9 cellular contexts compared by ENCODE assay signal in the genomic region with DNA sequence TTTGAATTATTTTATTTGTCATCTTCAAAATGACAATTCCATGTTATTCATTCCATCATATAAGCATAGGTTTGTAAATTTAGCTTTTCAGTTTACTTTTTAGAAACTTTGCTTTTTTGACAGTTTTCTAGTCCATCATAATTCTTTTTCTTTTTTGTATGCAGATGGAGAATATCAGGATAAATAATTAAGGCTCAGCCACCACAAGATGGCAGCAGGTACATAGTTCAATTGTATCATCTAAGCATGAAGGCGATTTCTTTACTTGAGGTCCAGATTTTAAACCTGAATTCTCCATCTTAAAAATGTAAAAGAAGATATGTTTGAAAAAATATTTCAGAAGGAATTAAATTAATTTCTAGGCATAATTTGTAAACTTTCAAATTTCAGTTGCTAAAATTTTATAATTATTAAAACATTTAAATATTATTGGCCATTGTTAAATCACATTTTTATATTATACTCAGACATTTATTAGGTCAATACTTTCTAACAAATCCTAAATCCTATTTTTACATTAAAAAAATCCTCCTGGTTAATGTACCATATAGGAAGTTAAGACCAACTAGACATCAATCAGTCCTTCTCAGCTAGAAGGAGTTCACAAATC. TPM values are rescaled to one million over a fixed set of nuclear protein-coding genes. Genes with fewer than 3 reads are reported as not detected.
DNase-seq lines count a peak whose midpoint lies in the region; ATAC-seq, FAIRE-seq and TF ChIP-seq lines count a peak whose summit lies in the region.
"Had no signal": no experiment of that assay in that cellular context is flagged by ENCODE, and none has a peak within 500 bp of the region (broad histone marks: within the 10 kb centered on the region; RNA-seq: fewer than 3 reads in every experiment).

No MANE protein-coding gene starts in this region.

- H3K14ac ChIP-seq in neuronal stem cell (ENCODE audit: low read length), result no peak overlapping the region

- no peak overlapping the region for H3K18ac ChIP-seq in neuronal stem cell (ENCODE audit: low read length)

- peaks cover 8% of the 10 kb centered on the region for H3K27me3 Mint-ChIP-seq in stimulated activated memory B cell treated with anti-CD40 and anti-IgM and Interleukin-4, amounts not matched to agents 10 μg/mL and 1 μg/mL and 100 μg/mL, for 72 hours

- 0 out of 3 replicates have a peak, but pooled peaks have one; percentile 51 for ATAC-seq in K562
- ATAC-seq in left lung, result peak; percentile 61
- ATAC-seq in stimulated activated memory B cell treated with anti-CD40 and anti-IgM and Interleukin-4, amounts not matched to agents 10 μg/mL and 1 μg/mL and 100 μg/mL, for 72 hours, result no peak
- ATAC-seq in HG03196 (IDR thresholded peaks at IDR 0.05; ENCODE audit: unreplicated experiment), result no peak
- ATAC-seq: activated T-cell treated with anti-CD3 and anti-CD28 coated beads, Interleukin-2, amount 50 U/mL, for 72 hours had no signal

- H3K79me2 ChIP-seq in DOHH2 (ENCODE audit: control insufficient read depth, low read length), result no peaks in the 10 kb centered on the region
- H3K79me2 ChIP-seq in K562 (ENCODE audit: control insufficient read depth, insufficient read depth, low read length), result no peaks in the 10 kb centered on the region

- CTCF ChIA-PET in K562 (lab: Yijun Ruan, JAX; ENCODE audit: low intra/inter-chr PET ratio), result interaction anchor here (0.6 to 0.7 kb wide), 2 partner anchors 35 to 716 kb away, joined by 3 to 4 read pairs; no protein-coding TSS in a partner anchor

- H2BK5ac ChIP-seq in neuronal stem cell (ENCODE audit: low read length), result no peak overlapping the region

- H3K36me3 ChIP-seq in DOHH2 (ENCODE audit: control insufficient read depth, low read length) (no peaks in the 10 kb centered on the region), HAP-1 (replicated peaks) (no peaks in the 10 kb centered on the region), K562 (ENCODE audit: control insufficient read depth, insufficient read depth, low read length) (no peaks in the 10 kb centered on the region), left lung (no peaks in the 10 kb centered on the region), neuronal stem cell (replicated peaks in 1 of 2; ENCODE audit: control insufficient read depth in 2 of 2, insufficient read depth in 2 of 2, low read length in 2 of 2) (no peaks in the 10 kb centered on the region)

- no peak overlapping the region for H3K4me3 Mint-ChIP-seq in stimulated activated memory B cell treated with anti-CD40 and anti-IgM and Interleukin-4, amounts not matched to agents 10 μg/mL and 1 μg/mL and 100 μg/mL, for 72 hours
- H3K4me3 Mint-ChIP-seq: activated T-cell treated with anti-CD3 and anti-CD28 coated beads, Interleukin-2, amount 50 U/mL, for 72 hours had no signal

- H3K27me3 ChIP-seq in DOHH2 (ENCODE audit: control insufficient read depth, low read length) (peaks cover 3% of the 10 kb centered on the region; the same call in 1 of the 2 replicates), HAP-1 (ENCODE audit: low read depth) (no peaks in the 10 kb centered on the region), K562 (ENCODE audit: control insufficient read depth in 2 of 2, insufficient read depth in 2 of 2, low read length in 2 of 2) (no peaks in the 10 kb centered on the region), left lung (no peaks in the 10 kb centered on the region), neuronal stem cell (ENCODE audit: control insufficient read depth in 3 of 3, insufficient read depth in 3 of 3, low read depth in 1 of 3, low read length in 3 of 3) (no peaks in the 10 kb centered on the region)

- no peak overlapping the region for H4K91ac ChIP-seq in neuronal stem cell (ENCODE audit: low read depth, low read length, poor library complexity)

- no peak overlapping the region for H2AK5ac ChIP-seq in neuronal stem cell (ENCODE audit: low read depth, low read length)

- WGBS in K562 (ENCODE audit: insufficient coverage, low coverage, missing lambda C conversion rate), result 0% methylated on average over 1 of the region's 1 CpG
- no CpG with 5 or more reads among the region's 1 CpG for WGBS in neuronal stem cell (ENCODE audit: extremely low coverage in 2 of 2, insufficient read length in 2 of 2, insufficient replicate concordance in 1 of 2), 2 donors

- TF ChIP-seq POLR2A in K562 (conservative IDR thresholded peaks at IDR 0.05), result no peak

- H3K36me3 Mint-ChIP-seq in stimulated activated memory B cell treated with anti-CD40 and anti-IgM and Interleukin-4, amounts not matched to agents 10 μg/mL and 1 μg/mL and 100 μg/mL, for 72 hours, result no peaks in the 10 kb centered on the region

- in situ Hi-C loops in HAP-1 (cut with MboI; ENCODE audit: low sequenced_read_pairs), result no loop called here
- in situ Hi-C loops in K562 (cut with MboI), result loop anchor here (5.0 to 25.0 kb wide), 3 partner anchors 253 to 528 kb away; no protein-coding TSS in a partner anchor

- no peak for TF ChIP-seq EP300 in K562 (IDR thresholded peaks at IDR 0.05; ENCODE audit: low read length)

- no peaks in the 10 kb centered on the region for H3F3A ChIP-seq in DOHH2 (ENCODE audit: control insufficient read depth, insufficient read depth)

- POLR2A ChIA-PET in K562 (lab: Yijun Ruan, JAX), result no interaction called here

- H3K9ac ChIP-seq in K562 (ENCODE audit: insufficient read depth in 1 of 2, low read depth in 2 of 2, low read length in 2 of 2) (no peak overlapping the region), neuronal stem cell (ENCODE audit: low read depth, low read length, poor library complexity) (no peak overlapping the region)

- H3K9me1 ChIP-seq in K562 (ENCODE audit: control insufficient read depth, insufficient read depth, low read length), result no peaks in the 10 kb centered on the region

- H2AFZ ChIP-seq in K562 (ENCODE audit: low read depth, low read length) (no peak overlapping the region), neuronal stem cell (ENCODE audit: low read length) (no peak overlapping the region)

- no peak overlapping the region for H3K4me2 ChIP-seq in DOHH2 (ENCODE audit: low read length)
- H3K4me2 ChIP-seq in K562 (ENCODE audit: insufficient read depth, low read length), result no peak overlapping the region
- no peak overlapping the region for H3K4me2 ChIP-seq in neuronal stem cell (ENCODE audit: insufficient read depth, low read length, poor library complexity, severe bottlenecking)

- BruUV-seq in K562 (replicated peaks; lab: Mats Ljungman, UMichigan), result no TSS peak

- DNase-seq in HAP-1 (ENCODE audit: low spot score in 2 of 2) (peak; percentile 51 to 56), NCI-H2171 treated with DMSO at 0.1 percent for 48 hours (lab: John Stamatoyannopoulos, UW) (peak; percentile 44), K562 (ENCODE audit: extremely low read depth in 1 of 4, low spot score in 3 of 4) (peak; percentile 13 to 46 (median 26)), left lung (no peak), neuronal stem cell (ENCODE audit: low spot score) (no peak)

- no peaks in the 10 kb centered on the region for H3K9me3 Mint-ChIP-seq in stimulated activated memory B cell treated with anti-CD40 and anti-IgM and Interleukin-4, amounts not matched to agents 10 μg/mL and 1 μg/mL and 100 μg/mL, for 72 hours
- H3K9me3 Mint-ChIP-seq: activated T-cell treated with anti-CD3 and anti-CD28 coated beads, Interleukin-2, amount 50 U/mL, for 72 hours had no signal

- H3K4me3 ChIP-seq in DOHH2 (ENCODE audit: low read length), result no peak overlapping the region
- no peak overlapping the region for H3K4me3 ChIP-seq in HAP-1
- no peak overlapping the region for H3K4me3 ChIP-seq in K562
- H3K4me3 ChIP-seq in left lung, result no peak overlapping the region
- H3K4me3 ChIP-seq in neuronal stem cell (ENCODE audit: low read length in 2 of 2), result no peak overlapping the region

- TF ChIP-seq RAD21 in K562 (CRISPR knock-in tag; conservative IDR thresholded peaks at IDR 0.05 in 1 of 2, IDR thresholded peaks at IDR 0.05 in 1 of 2), result peak; percentile 61

- TF ChIP-seq CTCF in DOHH2 (IDR thresholded peaks at IDR 0.05; ENCODE audit: low read depth, low read length, poor library complexity, severe bottlenecking) (peak; percentile 61), K562 (IDR thresholded peaks at IDR 0.05 in 2 of 3, conservative IDR thresholded peaks at IDR 0.05 in 1 of 3; ENCODE audit: insufficient read depth in 2 of 3, low read depth in 1 of 3, low read length in 3 of 3) (peak in 2 of 3 experiments; percentile 40 to 60; a peak in 3 of 6 replicates), left lung (IDR thresholded peaks at IDR 0.05) (peak; percentile 36 to 46)

- H3K9me3 ChIP-seq in DOHH2 (ENCODE audit: control insufficient read depth, insufficient read depth, low read length) (no peaks in the 10 kb centered on the region), HAP-1 (no peaks in the 10 kb centered on the region), K562 (replicated peaks; ENCODE audit: control insufficient read depth, insufficient read depth, low read depth, low read length) (no peaks in the 10 kb centered on the region), left lung (no peaks in the 10 kb centered on the region), neuronal stem cell (replicated peaks in 1 of 2; ENCODE audit: control insufficient read depth in 2 of 2, insufficient read depth in 1 of 2, low read depth in 1 of 2, low read length in 2 of 2) (no peaks in the 10 kb centered on the region)

- no peak overlapping the region for H3K23ac ChIP-seq in neuronal stem cell (ENCODE audit: low read depth, low read length, poor library complexity)

- H3K27ac Mint-ChIP-seq in stimulated activated memory B cell treated with anti-CD40 and anti-IgM and Interleukin-4, amounts not matched to agents 10 μg/mL and 1 μg/mL and 100 μg/mL, for 72 hours, result no peak overlapping the region
- H3K27ac Mint-ChIP-seq: activated T-cell treated with anti-CD3 and anti-CD28 coated beads, Interleukin-2, amount 50 U/mL, for 72 hours had no signal

- H3K4me1 ChIP-seq in DOHH2 (ENCODE audit: control insufficient read depth, low read length) (no peaks in the 10 kb centered on the region), HAP-1 (peaks cover 11% of the 10 kb centered on the region), K562 (replicated peaks in 1 of 2; ENCODE audit: control insufficient read depth in 2 of 2, insufficient read depth in 2 of 2, low read length in 2 of 2) (no peaks in the 10 kb centered on the region), left lung (no peaks in the 10 kb centered on the region), neuronal stem cell (ENCODE audit: control insufficient read depth in 2 of 2, insufficient read depth in 1 of 2, low read depth in 1 of 2, low read length in 2 of 2) (no peaks in the 10 kb centered on the region)

- no peak overlapping the region for H2BK15ac ChIP-seq in neuronal stem cell (ENCODE audit: low read length)

- H4K20me1 ChIP-seq in DOHH2 (ENCODE audit: control insufficient read depth, insufficient read depth, low read depth, low read length), result no peaks in the 10 kb centered on the region
- H4K20me1 ChIP-seq in K562 (replicated peaks; ENCODE audit: control insufficient read depth, insufficient read depth, low read length), result no peaks in the 10 kb centered on the region

- H2BK12ac ChIP-seq in neuronal stem cell (ENCODE audit: low read length), result no peak overlapping the region

- FAIRE-seq in K562 (lab: Jason Lieb, UNC), result peak; percentile 68

- no peaks in the 10 kb centered on the region for H3K9me2 ChIP-seq in DOHH2 (replicated peaks; ENCODE audit: control insufficient read depth, low read length)

- intact Hi-C loops in K562 (cut with micrococcal nuclease), result loop anchor here (2.0 kb wide), 1 partner anchor 51 kb away; no protein-coding TSS in a partner anchor
- intact Hi-C loops in left lung (cut with DNase I), result loop anchor here in 1 of 2 donors (10.0 kb wide), 2 partner anchors 245 to 375 kb away; no protein-coding TSS in a partner anchor

- H3K27ac ChIP-seq in DOHH2 (ENCODE audit: low read depth, low read length) (no peak overlapping the region), K562 (ENCODE audit: extremely low read depth, low read depth, low read length) (no peak overlapping the region), left lung (no peak overlapping the region), neuronal stem cell (replicated peaks; ENCODE audit: low read length) (no peak overlapping the region)

- no peaks in the 10 kb centered on the region for H3K79me1 ChIP-seq in neuronal stem cell (ENCODE audit: low read depth, low read length)

- H2BK120ac ChIP-seq in neuronal stem cell (ENCODE audit: low read depth, low read length), result no peak overlapping the region

- H4K8ac ChIP-seq in neuronal stem cell (ENCODE audit: low read depth, low read length), result no peak overlapping the region

- no peaks in the 10 kb centered on the region for H3K4me1 Mint-ChIP-seq in stimulated activated memory B cell treated with anti-CD40 and anti-IgM and Interleukin-4, amounts not matched to agents 10 μg/mL and 1 μg/mL and 100 μg/mL, for 72 hours

- no peak overlapping the region for H3K4ac ChIP-seq in neuronal stem cell (ENCODE audit: low read length)

RNA-seq across cellular contexts. Expression of a gene that starts 15.1 kb away (rescaled TPM):
- not detected in 2 replicates for total RNA-seq in K562 (2011; cell fraction: chromatin; rRNA removed; ENCODE audit: low replicate concordance)
- not detected in 2 replicates for total RNA-seq in K562 (2011; cell fraction: nucleolus; rRNA removed)
- total RNA-seq in K562 (2011; cell fraction: nucleoplasm; rRNA removed), result not detected in 2 replicates
- not detected in 2 replicates for total RNA-seq in K562 (2014; rRNA removed)
- not detected in 2 replicates for total RNA-seq in K562 (2014; rRNA removed; fragmentation: Illumina TruSeq; extraction: Trizol)
- not detected in 2 replicates for total RNA-seq in K562 (2015; rRNA removed; fragmentation: Illumina TruSeq; extraction: Trizol)
- not detected in 2 replicates for total RNA-seq in K562 (2021)
- not detected in 2 replicates for polyA plus RNA-seq in K562 (2011; rRNA removed)
- polyA plus RNA-seq in K562 (2011; cell fraction: cytosol; rRNA removed), result not detected in 2 replicates
- polyA plus RNA-seq in K562 (2011; cell fraction: nucleus; rRNA removed), result not detected in 2 replicates
- not detected in 2 replicates for polyA plus RNA-seq in K562 (2012)
- not detected in 2 replicates for polyA plus RNA-seq in K562 (2014; fragmentation: Illumina TruSeq; extraction: Trizol)
- polyA plus RNA-seq in K562 (2014; fragmentation: Nextera tagmentation; extraction: Ambion mirVana), result not detected
- polyA plus RNA-seq in K562 (2014; rRNA removed), result not detected in 2 replicates
- polyA minus RNA-seq in K562 (2011; rRNA and poly(A)+ RNA removed), result not detected in 2 replicates
- not detected in 2 replicates for polyA minus RNA-seq in K562 (2011; cell fraction: cytosol; rRNA and poly(A)+ RNA removed)
- polyA minus RNA-seq in K562 (2011; cell fraction: nucleus; rRNA and poly(A)+ RNA removed), result not detected in 2 replicates
- total RNA-seq in left lung, result not detected
- polyA plus RNA-seq in neuronal stem cell (2013, experiment 1 of 2), result not detected
- polyA plus RNA-seq in neuronal stem cell (2013, experiment 2 of 2), result not detected
- total RNA-seq: activated T-cell treated with anti-CD3 and anti-CD28 coated beads, Interleukin-2, amount 50 U/mL, for 72 hours had no signal

RNA-seq across cellular contexts. Expression of a gene that starts 45.6 kb away (rescaled TPM):
- total RNA-seq in K562 (2011; cell fraction: chromatin; rRNA removed; ENCODE audit: low replicate concordance), result 27.2 and 83.9 TPM in 2 replicates
- total RNA-seq in K562 (2011; cell fraction: nucleolus; rRNA removed), result 20.2 and 23.2 TPM in 2 replicates
- 47.4 and 70.8 TPM in 2 replicates for total RNA-seq in K562 (2011; cell fraction: nucleoplasm; rRNA removed)
- 51.1 and 53.9 TPM in 2 replicates for total RNA-seq in K562 (2014; rRNA removed)
- total RNA-seq in K562 (2014; rRNA removed; fragmentation: Illumina TruSeq; extraction: Trizol), result 69.1 and 71.1 TPM in 2 replicates
- total RNA-seq in K562 (2015; rRNA removed; fragmentation: Illumina TruSeq; extraction: Trizol), result 66.6 and 75.4 TPM in 2 replicates
- 63.8 and 66.2 TPM in 2 replicates for total RNA-seq in K562 (2021)
- polyA plus RNA-seq in K562 (2011; rRNA removed), result 33.5 and 40.6 TPM in 2 replicates
- 33.1 and 40.0 TPM in 2 replicates for polyA plus RNA-seq in K562 (2011; cell fraction: cytosol; rRNA removed)
- polyA plus RNA-seq in K562 (2011; cell fraction: nucleus; rRNA removed), result 34.5 and 40.6 TPM in 2 replicates
- 49.9 and 96.5 TPM in 2 replicates for polyA plus RNA-seq in K562 (2012)
- polyA plus RNA-seq in K562 (2014; fragmentation: Illumina TruSeq; extraction: Trizol), result 60.9 and 75.5 TPM in 2 replicates
- polyA plus RNA-seq in K562 (2014; fragmentation: Nextera tagmentation; extraction: Ambion mirVana), result 100 to 1,000 TPM; 115 to 122 TPM
- polyA plus RNA-seq in K562 (2014; rRNA removed), result 65.0 and 68.3 TPM in 2 replicates
- 38.6 and 47.3 TPM in 2 replicates for polyA minus RNA-seq in K562 (2011; rRNA and poly(A)+ RNA removed)
- 15.8 and 24.2 TPM in 2 replicates for polyA minus RNA-seq in K562 (2011; cell fraction: cytosol; rRNA and poly(A)+ RNA removed)
- 58.2 and 86.4 TPM in 2 replicates for polyA minus RNA-seq in K562 (2011; cell fraction: nucleus; rRNA and poly(A)+ RNA removed)
- 100 to 1,000 TPM in 1 of 2 donors, 10 to 100 TPM in 1; 92.9 to 126 TPM for total RNA-seq in left lung
- polyA plus RNA-seq in neuronal stem cell (2013, experiment 1 of 2), result 10.7 TPM
- 11.0 TPM for polyA plus RNA-seq in neuronal stem cell (2013, experiment 2 of 2)

Comparison
In these comparisons a context has a peak if more than half of its experiments do, and no peak if none do; other contexts are left out.
1. DNase-seq: peak in HAP-1 (2 of 2), NCI-H2171 treated with DMSO at 0.1 percent for 48 hours (single experiment) and K562 (4 of 4); none in left lung (0 of 2) and neuronal stem cell (single experiment).
2. ATAC-seq: peak in K562 (single experiment) and left lung (single experiment); none in stimulated activated memory B cell treated with anti-CD40 and anti-IgM and Interleukin-4, amounts not matched to agents 10 μg/mL and 1 μg/mL and 100 μg/mL, for 72 hours (single experiment) and HG03196 (single experiment).
3. Peak in every context shown above with its lines, with median percentiles within 50 percentile points of each other: CTCF ChIP-seq.